8 cellular contexts compared by ENCODE assay signal in the genomic region with DNA sequence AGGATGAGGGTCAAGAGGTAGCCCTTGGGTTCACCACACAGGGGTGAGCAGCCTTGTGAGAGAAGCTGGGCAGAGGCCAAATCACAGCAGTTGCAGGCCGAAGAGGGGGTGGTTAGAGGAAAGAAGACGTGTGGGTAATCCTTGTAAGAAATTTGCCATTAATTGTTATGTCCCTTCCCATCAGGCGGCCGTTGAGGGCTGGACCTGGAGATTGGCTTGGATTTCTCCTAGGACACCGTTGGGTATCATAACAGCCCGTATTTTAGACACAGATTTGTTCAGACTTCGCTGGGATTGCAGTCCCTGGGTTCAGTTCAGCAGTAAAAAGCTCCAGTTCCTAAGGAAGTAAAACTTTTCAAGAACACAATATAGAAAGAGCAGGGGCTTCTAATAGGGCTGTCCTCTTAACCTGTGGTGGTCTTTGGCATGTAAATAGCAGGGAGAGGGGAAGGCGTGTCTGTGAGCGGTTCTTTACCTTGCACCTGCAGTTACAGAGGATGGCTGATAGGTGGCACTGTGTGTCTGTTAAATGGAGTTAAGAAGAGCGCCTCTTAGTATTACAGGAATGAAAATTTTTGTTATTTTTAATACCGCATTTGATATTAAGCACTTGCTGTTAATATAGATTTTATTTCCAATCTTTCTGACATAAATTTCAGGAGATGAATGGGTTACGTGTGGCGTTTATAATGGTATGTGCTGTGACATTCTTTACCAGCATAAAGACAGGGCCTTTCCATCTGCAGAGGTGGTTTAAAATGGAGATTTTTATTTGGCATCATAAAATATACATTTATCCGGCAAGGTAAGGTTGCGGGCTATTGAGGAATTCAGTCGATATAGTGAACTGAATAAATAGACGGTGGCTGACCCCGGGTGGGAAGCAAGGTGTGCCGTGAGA.
DNase-seq lines count a peak whose midpoint lies in the region; ATAC-seq and TF ChIP-seq lines count a peak whose summit lies in the region.
"Not testable (repeated sequence)": the region's sequence is repeated elsewhere in the genome, so short reads cannot be mapped to it uniquely, and the experiment has no call there.

No MANE protein-coding gene starts in this region.

- POLR2A ChIA-PET in OCI-LY7 (lab: Charles Lee): not testable (repeated sequence)

- H3K27me3 ChIP-seq in DND-41 (ENCODE audit: insufficient read depth, low read length, poor library complexity); GM23248 (replicated peaks; ENCODE audit: insufficient read depth); KMS-11 (ENCODE audit: insufficient read depth, low read depth); ascending aorta; foreskin keratinocyte; tibial nerve: not testable (repeated sequence)

- CTCF ChIA-PET in OCI-LY7 (lab: Charles Lee; ENCODE audit: unreplicated experiment): not testable (repeated sequence)

- not testable (repeated sequence) for H3K36me3 Mint-ChIP-seq in naive B cell

- H3K4me2 ChIP-seq in DND-41 (ENCODE audit: insufficient read depth, low read length); GM23248 (ENCODE audit: unreplicated experiment); KMS-11; OCI-LY7 (ENCODE audit: low read length): not testable (repeated sequence)

- H3K36me3 ChIP-seq in DND-41 (ENCODE audit: insufficient read depth, low read length); GM23248 (ENCODE audit: low read depth); KMS-11 (ENCODE audit: insufficient read depth); OCI-LY7 (ENCODE audit: insufficient read depth, low read length); ascending aorta; tibial nerve: not testable (repeated sequence)

- in situ Hi-C loops in GM23248 (cut with MboI): not testable (repeated sequence)

- not testable (repeated sequence) for H3K27me3 Mint-ChIP-seq in naive B cell

- not testable (repeated sequence) for H3K4me1 Mint-ChIP-seq in naive B cell

- H3K4me1 ChIP-seq in DND-41 (ENCODE audit: insufficient read depth, low read length); GM23248 (ENCODE audit: insufficient read depth); KMS-11 (ENCODE audit: low read depth, poor library complexity, severe bottlenecking); OCI-LY7 (ENCODE audit: insufficient read depth, low read length, poor library complexity, severe bottlenecking); ascending aorta; foreskin keratinocyte; tibial nerve: not testable (repeated sequence)

- not testable (repeated sequence) for H3K9me2 ChIP-seq in GM23248 (ENCODE audit: insufficient read depth); OCI-LY7 (ENCODE audit: insufficient read depth, low read length)

- TF ChIP-seq EP300 in tibial nerve (IDR thresholded peaks at IDR 0.05): not testable (repeated sequence)

- TF ChIP-seq CTCF in DND-41 (IDR thresholded peaks at IDR 0.05; ENCODE audit: borderline replicate concordance, extremely low read depth, low read length, poor library complexity, severe bottlenecking) (peak; percentile 62), KMS-11 (conservative IDR thresholded peaks at IDR 0.05; ENCODE audit: low read depth, low read length) (peak; percentile 74), OCI-LY7 (conservative IDR thresholded peaks at IDR 0.05; ENCODE audit: low read length) (peak; percentile 69), ascending aorta (IDR thresholded peaks at IDR 0.05) (peak in 2 of 3 experiments; percentile 61 to 65), foreskin keratinocyte (conservative IDR thresholded peaks at IDR 0.05) (peak; percentile 72), tibial nerve (IDR thresholded peaks at IDR 0.05) (peak; percentile 42 to 73 (median 65))

- DNase-seq in DND-41 (peak; percentile 38), GM23248 (peak; percentile 23), OCI-LY7 (ENCODE audit: low spot score) (peak; percentile 13), naive B cell (peak; percentile 1)
- DNase-seq in ascending aorta (ENCODE audit: low spot score in 2 of 2); foreskin keratinocyte; tibial nerve (ENCODE audit: low spot score in 2 of 2): not testable (repeated sequence)

- not testable (repeated sequence) for H3K9me3 Mint-ChIP-seq in naive B cell

- 79 to 82% methylated on average over 19 of the region's 19 CpGs for WGBS in GM23248 (ENCODE audit: low coverage in 1 of 2, low lambda C conversion rate in 2 of 2, missing lambda C conversion rate in 2 of 2), 2 experiments
- 64 to 71% methylated on average over 19 of the region's 19 CpGs for WGBS in tibial nerve, 2 donors

- H3K27ac ChIP-seq in DND-41 (ENCODE audit: low read length); GM23248; KMS-11; OCI-LY7 (ENCODE audit: low read depth, low read length, poor library complexity, severe bottlenecking); ascending aorta; foreskin keratinocyte; tibial nerve: not testable (repeated sequence)

- H3K27ac Mint-ChIP-seq in naive B cell: peak overlapping the region in 1 of 6 donors; percentile 39

- not testable (repeated sequence) for H3F3A ChIP-seq in GM23248 (ENCODE audit: insufficient read depth)

- intact Hi-C loops in OCI-LY7 (cut with micrococcal nuclease; ENCODE audit: unreplicated experiment); ascending aorta (cut with DNase I): not testable (repeated sequence)

- H3K4me3 ChIP-seq in DND-41 (ENCODE audit: low read depth in 1 of 2, low read length in 2 of 2); GM23248; KMS-11 (IDR thresholded peaks at IDR 0.05; ENCODE audit: insufficient read depth, low read depth, low read length); OCI-LY7 (ENCODE audit: low read depth, low read length, poor library complexity, severe bottlenecking); ascending aorta; tibial nerve: not testable (repeated sequence)

- not testable (repeated sequence) for H3K9ac ChIP-seq in DND-41 (ENCODE audit: low read depth, low read length); GM23248; KMS-11

- not testable (repeated sequence) for BruUV-seq in OCI-LY7 (replicated peaks; lab: Mats Ljungman, UMichigan)

- peak; percentile 80 for ATAC-seq in DND-41 (ENCODE audit: insufficient read depth, low read depth)
- ATAC-seq in foreskin keratinocyte: peak; percentile 71
- ATAC-seq in naive B cell (ENCODE audit: low read depth in 2 of 2): not testable (repeated sequence)

- not testable (repeated sequence) for H2AFZ ChIP-seq in DND-41 (ENCODE audit: low read depth, low read length); GM23248; KMS-11 (ENCODE audit: low read depth); OCI-LY7 (ENCODE audit: low read length)

- not testable (repeated sequence) for H3K9me3 ChIP-seq in DND-41 (ENCODE audit: insufficient read depth, low read length, severe bottlenecking); GM23248 (ENCODE audit: low read depth); OCI-LY7 (ENCODE audit: low read length); ascending aorta; tibial nerve

- not testable (repeated sequence) for TF ChIP-seq POLR2A in tibial nerve (IDR thresholded peaks at IDR 0.05)

- not testable (repeated sequence) for H3K79me2 ChIP-seq in DND-41 (ENCODE audit: insufficient read depth, low read length); GM23248 (ENCODE audit: insufficient read depth); KMS-11 (ENCODE audit: insufficient read depth, low read depth); OCI-LY7 (ENCODE audit: insufficient read depth, low read depth, low read length)

- not testable (repeated sequence) for H4K20me1 ChIP-seq in DND-41 (ENCODE audit: insufficient read depth, low read length); GM23248 (ENCODE audit: insufficient read depth); KMS-11 (ENCODE audit: insufficient read depth); OCI-LY7 (ENCODE audit: insufficient read depth, low read length)

- not testable (repeated sequence) for H3K4me3 Mint-ChIP-seq in naive B cell
